6 cellular contexts compared by ENCODE assay signal in genomic region chr1:90948301-90948700, GRCh38.
"Had no signal": no experiment of that assay in that cellular context is flagged by ENCODE, and none has a peak within 500 bp of the region (broad histone marks: within the 10 kb centered on the region; RNA-seq: fewer than 3 reads in every experiment).

No MANE protein-coding gene starts in this region.

- H3K27ac ChIP-seq: HL-60 had no signal

- DNase-seq: IMR-90, KBM-7 had no signal

- H3K4me3 ChIP-seq: K562 had no signal

- FAIRE-seq: HepG2, HTR-8/SVneo, K562 had no signal
